11 cellular contexts compared by ENCODE assay signal in genomic region chr1:86429830-86430229, GRCh38. TPM values are rescaled to one million over a fixed set of nuclear protein-coding genes. Genes with fewer than 3 reads are reported as not detected.
DNase-seq lines count a peak whose midpoint lies in the region; ATAC-seq and TF ChIP-seq lines count a peak whose summit lies in the region.
"Had no signal": no experiment of that assay in that cellular context is flagged by ENCODE, and none has a peak within 500 bp of the region (broad histone marks: within the 10 kb centered on the region; RNA-seq: fewer than 3 reads in every experiment).

No MANE protein-coding gene starts in this region.

- H3K27ac ChIP-seq in upper lobe of right lung: peak overlapping the region; percentile 78

- H3K4me3 Mint-ChIP-seq in activated CD4-positive, alpha-beta T cell treated with anti-CD3 and anti-CD28 coated beads, Interleukin-2, amount 10 ng/mL, durations not matched to agents 24 days and 14 days: no peak overlapping the region
- no peak overlapping the region for H3K4me3 Mint-ChIP-seq in activated T-helper 2 cell treated with anti-CD3 and anti-CD28 coated beads, Interferon-gamma antibody, Interleukin-2, Interleukin-4, amounts not matched to agents 10 μg/mL and 5 μg/mL and 100 μg/mL, durations not matched to agents 14 hours and 24 hours and 36 hours (ENCODE audit: low read depth)
- H3K4me3 Mint-ChIP-seq: CD4-positive, CD25-positive, alpha-beta regulatory T cell had no signal

- intact Hi-C loops in activated CD4-positive, alpha-beta T cell treated with anti-CD3 and anti-CD28 coated beads, Interleukin-2, amount 10 ng/mL, durations not matched to agents 24 days and 14 days (cut with micrococcal nuclease): no loop called here
- intact Hi-C loops in upper lobe of right lung (cut with DNase I): no loop called here
- intact Hi-C loops in activated T-helper 2 cell treated with anti-CD3 and anti-CD28 coated beads, Interferon-gamma antibody, Interleukin-2, Interleukin-4, amounts not matched to agents 10 μg/mL and 5 μg/mL and 100 μg/mL, durations not matched to agents 14 hours and 24 hours and 36 hours (cut with micrococcal nuclease): no loop called here

- H3K27me3 ChIP-seq in kidney epithelial cell (ENCODE audit: control insufficient read depth, insufficient read depth, low read length) (no peaks in the 10 kb centered on the region), upper lobe of right lung (no peaks in the 10 kb centered on the region)

- no peak overlapping the region for H3K4me3 ChIP-seq in kidney epithelial cell (ENCODE audit: low read depth, low read length)
- no peak overlapping the region for H3K4me3 ChIP-seq in upper lobe of right lung

- no peaks in the 10 kb centered on the region for H3K4me1 Mint-ChIP-seq in activated CD4-positive, alpha-beta T cell treated with anti-CD3 and anti-CD28 coated beads, Interleukin-2, amount 10 ng/mL, durations not matched to agents 24 days and 14 days
- no peaks in the 10 kb centered on the region for H3K4me1 Mint-ChIP-seq in activated T-helper 2 cell treated with anti-CD3 and anti-CD28 coated beads, Interferon-gamma antibody, Interleukin-2, Interleukin-4, amounts not matched to agents 10 μg/mL and 5 μg/mL and 100 μg/mL, durations not matched to agents 14 hours and 24 hours and 36 hours (ENCODE audit: low read depth)
- H3K4me1 Mint-ChIP-seq: CD4-positive, CD25-positive, alpha-beta regulatory T cell had no signal

- no peaks in the 10 kb centered on the region for H3K36me3 Mint-ChIP-seq in activated CD4-positive, alpha-beta T cell treated with anti-CD3 and anti-CD28 coated beads, Interleukin-2, amount 10 ng/mL, durations not matched to agents 24 days and 14 days (ENCODE audit: low read depth)
- no peaks in the 10 kb centered on the region for H3K36me3 Mint-ChIP-seq in activated T-helper 2 cell treated with anti-CD3 and anti-CD28 coated beads, Interferon-gamma antibody, Interleukin-2, Interleukin-4, amounts not matched to agents 10 μg/mL and 5 μg/mL and 100 μg/mL, durations not matched to agents 14 hours and 24 hours and 36 hours (ENCODE audit: low read depth)
- H3K36me3 Mint-ChIP-seq: CD4-positive, CD25-positive, alpha-beta regulatory T cell had no signal

- peak; percentile 98 for ATAC-seq in upper lobe of right lung

- H3K9me3 Mint-ChIP-seq in activated CD4-positive, alpha-beta T cell treated with anti-CD3 and anti-CD28 coated beads, Interleukin-2, amount 10 ng/mL, durations not matched to agents 24 days and 14 days: no peaks in the 10 kb centered on the region
- H3K9me3 Mint-ChIP-seq in activated T-helper 2 cell treated with anti-CD3 and anti-CD28 coated beads, Interferon-gamma antibody, Interleukin-2, Interleukin-4, amounts not matched to agents 10 μg/mL and 5 μg/mL and 100 μg/mL, durations not matched to agents 14 hours and 24 hours and 36 hours: no peaks in the 10 kb centered on the region
- H3K9me3 Mint-ChIP-seq: CD4-positive, CD25-positive, alpha-beta regulatory T cell had no signal

- H3K36me3 ChIP-seq in kidney epithelial cell (ENCODE audit: control insufficient read depth, insufficient read depth, low read length) (no peaks in the 10 kb centered on the region), upper lobe of right lung (no peaks in the 10 kb centered on the region)

- peaks cover 18% of the 10 kb centered on the region for H3K4me1 ChIP-seq in upper lobe of right lung

- H3K27me3 Mint-ChIP-seq in activated CD4-positive, alpha-beta T cell treated with anti-CD3 and anti-CD28 coated beads, Interleukin-2, amount 10 ng/mL, durations not matched to agents 24 days and 14 days: peaks cover 8% of the 10 kb centered on the region
- H3K27me3 Mint-ChIP-seq in activated T-helper 2 cell treated with anti-CD3 and anti-CD28 coated beads, Interferon-gamma antibody, Interleukin-2, Interleukin-4, amounts not matched to agents 10 μg/mL and 5 μg/mL and 100 μg/mL, durations not matched to agents 14 hours and 24 hours and 36 hours (ENCODE audit: low read depth): peaks cover 13% of the 10 kb centered on the region

- peak; percentile 59 for DNase-seq in activated CD4-positive, alpha-beta T cell treated with anti-CD3 and anti-CD28 coated beads, Interleukin-2, amount 10 ng/mL, durations not matched to agents 24 days and 14 days
- DNase-seq in activated CD4-positive, alpha-beta T cell treated with anti-CD3 and anti-CD28 coated beads, Interleukin-2, amount 50 U/mL, for 4 hours: no peak
- peak; percentile 97 for DNase-seq in amniotic epithelial cell (ENCODE audit: low read depth)
- peak; percentile 79 for DNase-seq in kidney epithelial cell (ENCODE audit: low read depth)
- DNase-seq in upper lobe of right lung: no peak
- no peak for DNase-seq in SHP77 treated with DMSO at 0.1 percent for 48 hours (lab: John Stamatoyannopoulos, UW)
- DNase-seq in HK-2 (ENCODE audit: unreplicated experiment): no peak
- no peak for DNase-seq in activated T-helper 2 cell treated with anti-CD3 and anti-CD28 coated beads, Interferon-gamma antibody, Interleukin-2, Interleukin-4, amounts not matched to agents 10 μg/mL and 5 μg/mL and 100 μg/mL, durations not matched to agents 14 hours and 24 hours and 36 hours (ENCODE audit: low spot score)
- DNase-seq: NCI-H510A treated with DMSO at 0.1 percent for 48 hours had no signal

- no peak for TF ChIP-seq CTCF in kidney epithelial cell (IDR thresholded peaks at IDR 0.05; ENCODE audit: insufficient read depth, low read length, poor library complexity, severe bottlenecking)
- TF ChIP-seq CTCF in upper lobe of right lung (IDR thresholded peaks at IDR 0.05): no peak

- H3K27ac Mint-ChIP-seq in activated CD4-positive, alpha-beta T cell treated with anti-CD3 and anti-CD28 coated beads, Interleukin-2, amount 10 ng/mL, durations not matched to agents 24 days and 14 days: no peak overlapping the region
- H3K27ac Mint-ChIP-seq in activated T-helper 2 cell treated with anti-CD3 and anti-CD28 coated beads, Interferon-gamma antibody, Interleukin-2, Interleukin-4, amounts not matched to agents 10 μg/mL and 5 μg/mL and 100 μg/mL, durations not matched to agents 14 hours and 24 hours and 36 hours: no peak overlapping the region
- H3K27ac Mint-ChIP-seq: CD4-positive, CD25-positive, alpha-beta regulatory T cell had no signal

- no peaks in the 10 kb centered on the region for H3K9me3 ChIP-seq in upper lobe of right lung

RNA-seq across cellular contexts. Expression of gene CLCA2, which starts 5.9 kb away (rescaled TPM):
- total RNA-seq in activated CD4-positive, alpha-beta T cell treated with anti-CD3 and anti-CD28 coated beads, Interleukin-2, amount 10 ng/mL, durations not matched to agents 24 days and 14 days: not detected in 2 replicates
- total RNA-seq in kidney epithelial cell (not detected in 2 replicates), upper lobe of right lung (not detected)
- total RNA-seq in activated T-helper 2 cell treated with anti-CD3 and anti-CD28 coated beads, Interferon-gamma antibody, Interleukin-2, Interleukin-4, amounts not matched to agents 10 μg/mL and 5 μg/mL and 100 μg/mL, durations not matched to agents 14 hours and 24 hours and 36 hours: not detected in 2 replicates
- total RNA-seq: CD4-positive, CD25-positive, alpha-beta regulatory T cell; frontal cortex had no signal

RNA-seq across cellular contexts. Expression of gene ODF2L, which starts 33.7 kb away (rescaled TPM):
- 16.0 and 23.3 TPM in 2 replicates for total RNA-seq in activated CD4-positive, alpha-beta T cell treated with anti-CD3 and anti-CD28 coated beads, Interleukin-2, amount 10 ng/mL, durations not matched to agents 24 days and 14 days
- total RNA-seq in kidney epithelial cell (18.5 and 26.4 TPM in 2 replicates), upper lobe of right lung (47.0 TPM)
- 21.8 and 22.5 TPM in 2 replicates for total RNA-seq in activated T-helper 2 cell treated with anti-CD3 and anti-CD28 coated beads, Interferon-gamma antibody, Interleukin-2, Interleukin-4, amounts not matched to agents 10 μg/mL and 5 μg/mL and 100 μg/mL, durations not matched to agents 14 hours and 24 hours and 36 hours

RNA-seq across cellular contexts. Expression of gene CLCA1, which starts 38.9 kb away (rescaled TPM):
- not detected in 2 replicates for total RNA-seq in activated CD4-positive, alpha-beta T cell treated with anti-CD3 and anti-CD28 coated beads, Interleukin-2, amount 10 ng/mL, durations not matched to agents 24 days and 14 days
- total RNA-seq in kidney epithelial cell (not detected in 2 replicates), upper lobe of right lung (not detected)
- total RNA-seq in activated T-helper 2 cell treated with anti-CD3 and anti-CD28 coated beads, Interferon-gamma antibody, Interleukin-2, Interleukin-4, amounts not matched to agents 10 μg/mL and 5 μg/mL and 100 μg/mL, durations not matched to agents 14 hours and 24 hours and 36 hours: not detected in 2 replicates
- total RNA-seq: CD4-positive, CD25-positive, alpha-beta regulatory T cell; frontal cortex had no signal

Comparison
In these comparisons a context has a peak if more than half of its experiments do, and no peak if none do; other contexts are left out.
1. DNase-seq: peak in activated CD4-positive, alpha-beta T cell treated with anti-CD3 and anti-CD28 coated beads, Interleukin-2, amount 10 ng/mL, durations not matched to agents 24 days and 14 days (single experiment), amniotic epithelial cell (single experiment) and kidney epithelial cell (single experiment); none in activated CD4-positive, alpha-beta T cell treated with anti-CD3 and anti-CD28 coated beads, Interleukin-2, amount 50 U/mL, for 4 hours (0 of 2), upper lobe of right lung (single experiment), SHP77 treated with DMSO at 0.1 percent for 48 hours (single experiment), HK-2 (single experiment) and activated T-helper 2 cell treated with anti-CD3 and anti-CD28 coated beads, Interferon-gamma antibody, Interleukin-2, Interleukin-4, amounts not matched to agents 10 μg/mL and 5 μg/mL and 100 μg/mL, durations not matched to agents 14 hours and 24 hours and 36 hours (single experiment).